12 cellular contexts compared by ENCODE assay signal in genomic region chr12:71799105-71799504, GRCh38. TPM values are rescaled to one million over a fixed set of nuclear protein-coding genes. Genes with fewer than 3 reads are reported as not detected.
DNase-seq lines count a peak whose midpoint lies in the region; ATAC-seq, FAIRE-seq and TF ChIP-seq lines count a peak whose summit lies in the region.
"Had no signal": no experiment of that assay in that cellular context is flagged by ENCODE, and none has a peak within 500 bp of the region (broad histone marks: within the 10 kb centered on the region; RNA-seq: fewer than 3 reads in every experiment).

No MANE protein-coding gene starts in this region.

- peaks cover 8% of the 10 kb centered on the region for H3K4me1 Mint-ChIP-seq in astrocyte (ENCODE audit: low read depth, unreplicated experiment)
- no peaks in the 10 kb centered on the region for H3K4me1 Mint-ChIP-seq in activated T-helper 1 cell treated with anti-CD3 and anti-CD28 coated beads, Interleukin-12 subunit alpha, Interleukin-12 subunit beta, Interleukin-2, Interleukin-4 antibody, amounts not matched to agents 30 ng/mL and 10 ng/mL and 1 ng/mL, durations not matched to agents 14 hours and 24 hours and 36 hours (ENCODE audit: low read depth)

- H3K36me3 ChIP-seq in astrocyte (ENCODE audit: insufficient read depth, low read length) = no peaks in the 10 kb centered on the region
- H3K36me3 ChIP-seq in mucosa of descending colon (ENCODE audit: low read depth) = no peaks in the 10 kb centered on the region

- no peaks in the 10 kb centered on the region for H3K27me3 ChIP-seq in astrocyte (ENCODE audit: insufficient read depth, low read length)

- peak; percentile 18 for DNase-seq in ACHN
- DNase-seq in KBM-7 = peak; percentile 53
- no peak for DNase-seq in astrocyte (ENCODE audit: low read depth)
- DNase-seq in iPS-NIHi7 (ENCODE audit: extremely low spot score) = peak; percentile 17
- no peak for DNase-seq in activated T-helper 1 cell treated with anti-CD3 and anti-CD28 coated beads, Interleukin-12 subunit alpha, Interleukin-12 subunit beta, Interleukin-2, Interleukin-4 antibody, amounts not matched to agents 30 ng/mL and 10 ng/mL and 1 ng/mL, durations not matched to agents 14 hours and 24 hours and 36 hours (ENCODE audit: low spot score)
- no peak for DNase-seq in mucosa of descending colon
- DNase-seq in activated T-cell treated with anti-CD3 and anti-CD28 coated beads, Interleukin-2, amount 50 U/mL, for 1 hour = no peak
- DNase-seq in cerebellar cortex (ENCODE audit: low spot score) = no peak
- DNase-seq: activated gamma-delta T cell, NCI-H2171, SHP77 treated with DMSO at 0.1 percent for 48 hours had no signal

- no peaks in the 10 kb centered on the region for H3K27me3 Mint-ChIP-seq in astrocyte (ENCODE audit: low read depth, unreplicated experiment)
- H3K27me3 Mint-ChIP-seq in activated T-helper 1 cell treated with anti-CD3 and anti-CD28 coated beads, Interleukin-12 subunit alpha, Interleukin-12 subunit beta, Interleukin-2, Interleukin-4 antibody, amounts not matched to agents 30 ng/mL and 10 ng/mL and 1 ng/mL, durations not matched to agents 14 hours and 24 hours and 36 hours (ENCODE audit: insufficient read depth) = peaks cover 2% of the 10 kb centered on the region

- H3K9me3 ChIP-seq in astrocyte (ENCODE audit: insufficient read depth, low read depth, low read length) (no peaks in the 10 kb centered on the region), mucosa of descending colon (no peaks in the 10 kb centered on the region)

- H3K27ac ChIP-seq in astrocyte (ENCODE audit: low read depth, low read length) = no peak overlapping the region

- FAIRE-seq in astrocyte (lab: Jason Lieb, UNC) = no peak

- H4K20me1 ChIP-seq in astrocyte (ENCODE audit: insufficient read depth, low read length) = no peaks in the 10 kb centered on the region

- H3K4me3 Mint-ChIP-seq in astrocyte (ENCODE audit: unreplicated experiment) = no peak overlapping the region
- H3K4me3 Mint-ChIP-seq in activated T-helper 1 cell treated with anti-CD3 and anti-CD28 coated beads, Interleukin-12 subunit alpha, Interleukin-12 subunit beta, Interleukin-2, Interleukin-4 antibody, amounts not matched to agents 30 ng/mL and 10 ng/mL and 1 ng/mL, durations not matched to agents 14 hours and 24 hours and 36 hours = no peak overlapping the region

- H3K27ac Mint-ChIP-seq in astrocyte (ENCODE audit: unreplicated experiment) = peak overlapping the region; percentile 23
- H3K27ac Mint-ChIP-seq in activated T-helper 1 cell treated with anti-CD3 and anti-CD28 coated beads, Interleukin-12 subunit alpha, Interleukin-12 subunit beta, Interleukin-2, Interleukin-4 antibody, amounts not matched to agents 30 ng/mL and 10 ng/mL and 1 ng/mL, durations not matched to agents 14 hours and 24 hours and 36 hours = no peak overlapping the region

- no peaks in the 10 kb centered on the region for H3K36me3 Mint-ChIP-seq in astrocyte (ENCODE audit: low read depth, unreplicated experiment)
- no peaks in the 10 kb centered on the region for H3K36me3 Mint-ChIP-seq in activated T-helper 1 cell treated with anti-CD3 and anti-CD28 coated beads, Interleukin-12 subunit alpha, Interleukin-12 subunit beta, Interleukin-2, Interleukin-4 antibody, amounts not matched to agents 30 ng/mL and 10 ng/mL and 1 ng/mL, durations not matched to agents 14 hours and 24 hours and 36 hours (ENCODE audit: low read depth)

- H3K79me2 ChIP-seq in astrocyte (ENCODE audit: insufficient read depth, low read length) = no peaks in the 10 kb centered on the region

- ATAC-seq in mucosa of descending colon = no peak

- TF ChIP-seq CTCF in astrocyte (IDR thresholded peaks at IDR 0.05; ENCODE audit: insufficient read depth, low read depth, low read length) (no peak), mucosa of descending colon (IDR thresholded peaks at IDR 0.05) (no peak)

- no peak overlapping the region for H3K9ac ChIP-seq in astrocyte (ENCODE audit: low read length)

- intact Hi-C loops in activated T-helper 1 cell treated with anti-CD3 and anti-CD28 coated beads, Interleukin-12 subunit alpha, Interleukin-12 subunit beta, Interleukin-2, Interleukin-4 antibody, amounts not matched to agents 30 ng/mL and 10 ng/mL and 1 ng/mL, durations not matched to agents 14 hours and 24 hours and 36 hours (cut with micrococcal nuclease) = no loop called here
- intact Hi-C loops in mucosa of descending colon (cut with DNase I, micrococcal nuclease) = no loop called here

- peaks cover 4% of the 10 kb centered on the region for H3K4me1 ChIP-seq in astrocyte (ENCODE audit: insufficient read depth, low read length)
- no peaks in the 10 kb centered on the region for H3K4me1 ChIP-seq in mucosa of descending colon (ENCODE audit: low read depth)

- H2AFZ ChIP-seq in astrocyte (ENCODE audit: low read depth, low read length) = no peak overlapping the region

- H3K4me3 ChIP-seq in astrocyte (ENCODE audit: insufficient read depth, low read depth, low read length) (no peak overlapping the region), mucosa of descending colon (no peak overlapping the region)
- H3K4me3 ChIP-seq: smooth muscle cell had no signal

- in situ Hi-C loops in ACHN (cut with HindIII; ENCODE audit: low pct_ligation_motif_present, low pct_unique_long_range_greater_than_20kb, low sequenced_read_pairs) (no loop called here), KBM-7 (cut with MboI; ENCODE audit: low pct_unique_long_range_greater_than_20kb, low sequenced_read_pairs) (no loop called here)

- no peaks in the 10 kb centered on the region for H3K9me3 Mint-ChIP-seq in astrocyte (ENCODE audit: unreplicated experiment)
- no peaks in the 10 kb centered on the region for H3K9me3 Mint-ChIP-seq in activated T-helper 1 cell treated with anti-CD3 and anti-CD28 coated beads, Interleukin-12 subunit alpha, Interleukin-12 subunit beta, Interleukin-2, Interleukin-4 antibody, amounts not matched to agents 30 ng/mL and 10 ng/mL and 1 ng/mL, durations not matched to agents 14 hours and 24 hours and 36 hours

- H3K4me2 ChIP-seq in astrocyte (ENCODE audit: low read length) = peak overlapping the region; percentile 12
- H3K4me2 ChIP-seq: smooth muscle cell had no signal

RNA-seq across cellular contexts. Expression of gene TBC1D15, which starts 40.5 kb away (rescaled TPM):
- total RNA-seq in astrocyte = 26.5 and 28.4 TPM in 2 replicates
- 41.3 and 41.8 TPM in 2 replicates for total RNA-seq in activated T-helper 1 cell treated with anti-CD3 and anti-CD28 coated beads, Interleukin-12 subunit alpha, Interleukin-12 subunit beta, Interleukin-2, Interleukin-4 antibody, amounts not matched to agents 30 ng/mL and 10 ng/mL and 1 ng/mL, durations not matched to agents 14 hours and 24 hours and 36 hours
- 10 to 100 TPM; 29.8 to 47.7 (median 30.0) TPM for total RNA-seq in mucosa of descending colon

RNA-seq across cellular contexts. Expression of gene RAB21, which starts 44.4 kb away (rescaled TPM):
- total RNA-seq in astrocyte = 87.6 and 88.5 TPM in 2 replicates
- 100 and 105 TPM in 2 replicates for total RNA-seq in activated T-helper 1 cell treated with anti-CD3 and anti-CD28 coated beads, Interleukin-12 subunit alpha, Interleukin-12 subunit beta, Interleukin-2, Interleukin-4 antibody, amounts not matched to agents 30 ng/mL and 10 ng/mL and 1 ng/mL, durations not matched to agents 14 hours and 24 hours and 36 hours
- total RNA-seq in mucosa of descending colon = 10 to 100 TPM; 61.6 to 97.3 (median 63.6) TPM

Comparison
In these comparisons a context has a peak if more than half of its experiments do, and no peak if none do; other contexts are left out.
1. DNase-seq: peak in ACHN (single experiment), KBM-7 (single experiment) and iPS-NIHi7 (single experiment); none in astrocyte (single experiment), activated T-helper 1 cell treated with anti-CD3 and anti-CD28 coated beads, Interleukin-12 subunit alpha, Interleukin-12 subunit beta, Interleukin-2, Interleukin-4 antibody, amounts not matched to agents 30 ng/mL and 10 ng/mL and 1 ng/mL, durations not matched to agents 14 hours and 24 hours and 36 hours (single experiment), mucosa of descending colon (0 of 3), activated T-cell treated with anti-CD3 and anti-CD28 coated beads, Interleukin-2, amount 50 U/mL, for 1 hour (single experiment) and cerebellar cortex (single experiment).